ENCODE assay signal across 8 cellular contexts in the genomic region with DNA sequence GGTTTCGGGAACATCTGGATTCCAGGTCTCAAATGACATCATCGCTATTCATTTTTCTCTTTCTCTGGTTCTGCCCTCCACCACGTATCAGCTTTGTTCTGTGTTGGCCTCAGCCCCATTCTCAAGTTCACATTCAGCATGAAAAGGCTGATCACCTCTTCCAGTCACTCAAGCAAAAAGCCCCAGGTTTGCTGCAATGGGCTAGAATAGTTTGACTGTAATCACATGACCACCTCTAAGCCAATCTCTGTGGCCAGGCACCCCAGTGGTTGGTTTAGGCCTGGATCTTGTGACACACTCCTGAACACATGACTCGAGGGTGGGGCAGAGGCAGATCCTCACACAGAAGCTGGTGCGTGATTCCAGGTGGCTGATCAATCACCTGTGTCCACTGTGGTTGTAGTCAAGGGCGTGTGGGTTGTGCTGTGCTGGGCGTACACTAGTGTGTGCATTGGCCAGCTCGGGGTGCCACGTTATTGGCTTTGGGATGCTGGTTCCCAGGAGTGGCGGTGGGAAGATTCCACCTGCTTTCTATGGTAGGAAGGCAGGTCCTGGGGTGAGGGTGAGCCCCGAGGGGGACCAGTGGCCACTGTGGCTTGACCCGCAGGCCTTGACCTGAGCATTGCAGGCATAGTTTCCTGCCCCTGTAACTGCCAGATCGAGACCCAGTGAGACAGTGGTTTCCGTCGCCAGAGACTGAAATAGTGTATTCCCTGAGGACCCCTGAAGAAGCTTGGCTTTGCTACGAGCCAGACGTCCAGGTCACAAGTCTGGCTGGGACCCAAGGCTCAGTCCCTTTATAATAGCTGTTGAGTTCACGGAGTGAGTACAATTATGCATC. TPM values are rescaled to one million over a fixed set of nuclear protein-coding genes. Genes with fewer than 3 reads are reported as not detected.
DNase-seq lines count a peak whose midpoint lies in the region; ATAC-seq lines count a peak whose summit lies in the region.

No MANE protein-coding gene starts in this region.

- DNase-seq in iPS-NIHi7 (ENCODE audit: extremely low spot score) (peak; percentile 58), NCI-H2196 (lab: John Stamatoyannopoulos, UW; ENCODE audit: unreplicated experiment) (no peak), A172 (ENCODE audit: low spot score) (no peak), middle frontal gyrus (ENCODE audit: extremely low spot score, low spot score) (no peak)
- no peak for DNase-seq in stimulated activated CD4-positive, alpha-beta T cell treated with anti-CD3 and anti-CD28 coated beads, Interleukin-2, amount 100 ng/mL, for 48 hours

- ATAC-seq in GM18498 (IDR thresholded peaks at IDR 0.05; ENCODE audit: unreplicated experiment) (peak; percentile 71), GM21390 (IDR thresholded peaks at IDR 0.05; ENCODE audit: unreplicated experiment) (peak; percentile 78), HG03571 (IDR thresholded peaks at IDR 0.05; ENCODE audit: unreplicated experiment) (peak; percentile 76)

RNA-seq across cellular contexts. Expression of a gene that starts 12.0 kb away (rescaled TPM):
- total RNA-seq in A172 (2014; rRNA removed; shearing (Covaris generic)) = 7.8 and 9.2 TPM in 2 replicates

RNA-seq across cellular contexts. Expression of a gene that starts 55.8 kb away (rescaled TPM):
- not detected in 2 replicates for total RNA-seq in A172 (2014; rRNA removed; shearing (Covaris generic))
